ENCODE assay signal across 18 cellular contexts in genomic region chr3:15260531-15260930, GRCh38. TPM values are rescaled to one million over a fixed set of nuclear protein-coding genes. Genes with fewer than 3 reads are reported as not detected.
DNase-seq lines count a peak whose midpoint lies in the region; ATAC-seq and TF ChIP-seq lines count a peak whose summit lies in the region.
"Had no signal": no experiment of that assay in that cellular context is flagged by ENCODE, and none has a peak within 500 bp of the region (broad histone marks: within the 10 kb centered on the region; RNA-seq: fewer than 3 reads in every experiment).

No MANE protein-coding gene starts in this region.

- H3K4me3 ChIP-seq in right atrium auricular region (no peak overlapping the region), heart right ventricle (no peak overlapping the region), esophagus muscularis mucosa (no peak overlapping the region), vagina (no peak overlapping the region)
- H3K4me3 ChIP-seq: gastroesophageal sphincter, HAP-1, stomach had no signal

- TF ChIP-seq POLR2A in esophagus muscularis mucosa (IDR thresholded peaks at IDR 0.05; ENCODE audit: low read depth) (no peak), vagina (IDR thresholded peaks at IDR 0.05) (no peak)

- H3K27ac Mint-ChIP-seq in activated CD8-positive, alpha-beta T cell treated with anti-CD3 and anti-CD28 coated beads for 36 hours, result peak overlapping the region; percentile 40

- POLR2A ChIA-PET in activated CD8-positive, alpha-beta T cell treated with anti-CD3 and anti-CD28 coated beads for 36 hours (lab: Charles Lee), result interaction anchor here (0.5 kb wide), 1 partner anchor 294 kb away, joined by 3 read pairs; no protein-coding TSS in a partner anchor

- H3K4me1 Mint-ChIP-seq in activated CD8-positive, alpha-beta T cell treated with anti-CD3 and anti-CD28 coated beads for 36 hours (ENCODE audit: low read depth), result peaks cover 3% of the 10 kb centered on the region

- DNase-seq in right atrium auricular region (ENCODE audit: low spot score) (peak; percentile 46), heart right ventricle (no peak), esophagus muscularis mucosa (ENCODE audit: extremely low spot score) (peak; percentile 26), vagina (ENCODE audit: extremely low spot score in 2 of 2) (no peak), NCI-H1417 treated with DMSO at 0.1 percent for 48 hours (lab: John Stamatoyannopoulos, UW) (no peak)
- no peak for DNase-seq in activated CD8-positive, alpha-beta T cell treated with anti-CD3 and anti-CD28 coated beads for 36 hours
- no peak for DNase-seq in activated CD4-positive, alpha-beta T cell treated with anti-CD3 and anti-CD28 coated beads for 1 hour
- DNase-seq: activated effector memory CD4-positive, alpha-beta T cell treated with anti-CD3 and anti-CD28 coated beads, Interleukin-2, amount 50 U/mL, for 16 hours; brain microvascular endothelial cell; dermis blood vessel endothelial cell; NCI-H2029; NCI-H446; stomach; T-helper 1 cell had no signal

- CTCF ChIA-PET in activated CD8-positive, alpha-beta T cell treated with anti-CD3 and anti-CD28 coated beads for 36 hours (lab: Charles Lee), result interaction anchor here (1.0 to 5.6 kb wide), 5 partner anchors 7 to 152 kb away, joined by 3 to 39 read pairs (median 3); partner anchors contain the start of gene SH3BP5

- H3K4me1 ChIP-seq in right atrium auricular region (peaks cover 0 to 13% of the 10 kb centered on the region in 2 donors), heart right ventricle (peaks cover 0 to 41% (median 7%) of the 10 kb centered on the region in 9 donors), esophagus muscularis mucosa (peaks cover 0 to 8% (median 4%) of the 10 kb centered on the region in 4 donors), vagina (peaks cover 26% of the 10 kb centered on the region)
- H3K4me1 ChIP-seq: HAP-1 had no signal

- H3K27me3 Mint-ChIP-seq in activated CD8-positive, alpha-beta T cell treated with anti-CD3 and anti-CD28 coated beads for 36 hours, result no peaks in the 10 kb centered on the region

- H3K9me3 Mint-ChIP-seq in activated CD8-positive, alpha-beta T cell treated with anti-CD3 and anti-CD28 coated beads for 36 hours, result no peaks in the 10 kb centered on the region

- 90 to 95% methylated on average over 4 of the region's 4 CpGs for WGBS in heart right ventricle, 2 donors
- WGBS in esophagus muscularis mucosa, result 94% methylated on average over 4 of the region's 4 CpGs

- intact Hi-C loops in heart right ventricle (cut with DNase I) (loop anchor here in 4 of 10 donors (10.0 kb wide), 1 partner anchor 294 kb away; no protein-coding TSS in a partner anchor), esophagus muscularis mucosa (cut with DNase I) (loop anchor here (10.0 kb wide), 1 partner anchor 56 kb away; the partner anchor contains the start of gene CAPN7), vagina (cut with DNase I) (no loop called here)
- intact Hi-C loops in activated CD8-positive, alpha-beta T cell treated with anti-CD3 and anti-CD28 coated beads for 36 hours (cut with micrococcal nuclease), result no loop called here

- peaks cover 61% of the 10 kb centered on the region for H3K36me3 ChIP-seq in right atrium auricular region
- peaks cover 0 to 72% (median 19%) of the 10 kb centered on the region in 9 donors for H3K36me3 ChIP-seq in heart right ventricle
- H3K36me3 ChIP-seq in esophagus muscularis mucosa, result peaks cover 12 to 64% (median 49%) of the 10 kb centered on the region in 4 donors
- peaks cover 0 to 48% of the 10 kb centered on the region in 2 donors for H3K36me3 ChIP-seq in vagina

- no peak overlapping the region for H3K4me3 Mint-ChIP-seq in activated CD8-positive, alpha-beta T cell treated with anti-CD3 and anti-CD28 coated beads for 36 hours

- H3K27ac ChIP-seq in right atrium auricular region (no peak overlapping the region), heart right ventricle (no peak overlapping the region), esophagus muscularis mucosa (replicated peaks in 1 of 4) (no peak overlapping the region), vagina (peak overlapping the region; percentile 24)
- H3K27ac ChIP-seq: brain microvascular endothelial cell, gastroesophageal sphincter, stomach had no signal

- H3K9me3 ChIP-seq in right atrium auricular region (no peaks in the 10 kb centered on the region), heart right ventricle (no peaks in the 10 kb centered on the region), esophagus muscularis mucosa (no peaks in the 10 kb centered on the region), vagina (no peaks in the 10 kb centered on the region)
- H3K9me3 ChIP-seq: gastroesophageal sphincter, HAP-1, stomach had no signal

- TF ChIP-seq EP300 in esophagus muscularis mucosa (IDR thresholded peaks at IDR 0.05), result no peak

- TF ChIP-seq CTCF in right atrium auricular region (IDR thresholded peaks at IDR 0.05), result no peak
- no peak for TF ChIP-seq CTCF in heart right ventricle (IDR thresholded peaks at IDR 0.05)
- TF ChIP-seq CTCF in activated CD8-positive, alpha-beta T cell treated with anti-CD3 and anti-CD28 coated beads for 36 hours (IDR thresholded peaks at IDR 0.05), result no peak
- TF ChIP-seq CTCF in esophagus muscularis mucosa (IDR thresholded peaks at IDR 0.05), result no peak
- no peak for TF ChIP-seq CTCF in vagina (IDR thresholded peaks at IDR 0.05)

- ATAC-seq in heart right ventricle (no peak), HG02852 (IDR thresholded peaks at IDR 0.05; ENCODE audit: unreplicated experiment) (no peak)
- no peak for ATAC-seq in activated CD8-positive, alpha-beta T cell treated with anti-CD3 and anti-CD28 coated beads for 36 hours
- ATAC-seq: gastroesophageal sphincter, sciatic nerve had no signal

- peaks cover 8% of the 10 kb centered on the region for H3K36me3 Mint-ChIP-seq in activated CD8-positive, alpha-beta T cell treated with anti-CD3 and anti-CD28 coated beads for 36 hours (ENCODE audit: low read depth)

- no peaks in the 10 kb centered on the region for H3K27me3 ChIP-seq in right atrium auricular region
- H3K27me3 ChIP-seq in heart right ventricle, result no peaks in the 10 kb centered on the region
- no peaks in the 10 kb centered on the region for H3K27me3 ChIP-seq in esophagus muscularis mucosa
- no peaks in the 10 kb centered on the region for H3K27me3 ChIP-seq in vagina
- H3K27me3 ChIP-seq: brain microvascular endothelial cell, gastroesophageal sphincter, stomach had no signal

RNA-seq across cellular contexts. Expression of gene CAPN7, which starts 54.5 kb away (rescaled TPM):
- 10 to 100 TPM; 21.2 to 21.3 TPM for total RNA-seq in right atrium auricular region
- total RNA-seq in heart right ventricle, result 10 to 100 TPM; 22.8 to 38.0 (median 26.7) TPM
- 10 to 100 TPM in 1 of 2 donors, 1 to 10 TPM in 1; 8.9 to 15.8 TPM for polyA plus RNA-seq in heart right ventricle
- total RNA-seq in activated CD8-positive, alpha-beta T cell treated with anti-CD3 and anti-CD28 coated beads for 36 hours, result 10 to 100 TPM; 22.2 to 27.5 TPM
- 10 to 100 TPM; 33.0 to 52.0 (median 43.3) TPM for total RNA-seq in esophagus muscularis mucosa
- 72.4 TPM for total RNA-seq in vagina

Comparison
In these comparisons a context has a peak if more than half of its experiments do, and no peak if none do; other contexts are left out.
1. DNase-seq: peak in right atrium auricular region (single experiment) and esophagus muscularis mucosa (single experiment); none in heart right ventricle (0 of 2), activated CD8-positive, alpha-beta T cell treated with anti-CD3 and anti-CD28 coated beads for 36 hours (single experiment), vagina (0 of 2), NCI-H1417 treated with DMSO at 0.1 percent for 48 hours (single experiment) and activated CD4-positive, alpha-beta T cell treated with anti-CD3 and anti-CD28 coated beads for 1 hour (single experiment).